ENCODE assay signal across 38 cellular contexts in the genomic region with DNA sequence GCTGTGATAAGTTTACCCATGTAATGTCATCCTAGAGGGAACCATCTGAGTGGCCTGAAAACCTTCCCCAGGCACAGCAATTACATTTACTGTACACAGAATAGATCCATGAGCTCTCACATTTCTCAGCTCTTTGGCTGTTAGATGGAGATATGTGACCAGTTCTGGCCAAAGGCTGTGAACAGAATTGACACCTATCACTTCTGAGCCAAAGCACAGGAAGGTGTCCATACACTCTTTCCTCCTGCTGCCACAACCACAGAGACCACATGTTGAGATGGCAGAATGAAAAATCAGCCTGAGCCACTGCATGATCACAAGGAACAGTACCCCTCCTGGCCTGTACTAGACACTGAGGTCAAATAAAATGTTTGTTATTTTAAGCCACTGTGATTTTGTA. TPM values are rescaled to one million over a fixed set of nuclear protein-coding genes. Genes with fewer than 3 reads are reported as not detected.
"Had no signal": no experiment of that assay in that cellular context is flagged by ENCODE, and none has a peak within 500 bp of the region (broad histone marks: within the 10 kb centered on the region; RNA-seq: fewer than 3 reads in every experiment).

No MANE protein-coding gene starts in this region.

- H3K4me1 Mint-ChIP-seq: activated B cell treated with CpG ODN at 0.5 μM for 24 hours; activated naive CD4-positive, alpha-beta T cell treated with anti-CD3 and anti-CD28 coated beads, Interleukin-2, amount 50 U/mL, for 24 hours; T-cell had no signal

- H3K27me3 Mint-ChIP-seq: activated B cell treated with CpG ODN at 0.5 μM for 24 hours; activated CD4-positive, alpha-beta memory T cell treated with anti-CD3 and anti-CD28 coated beads for 36 hours; activated CD8-positive, alpha-beta memory T cell treated with anti-CD3 and anti-CD28 coated beads, Interleukin-2, amount 10 ng/mL, durations not matched to agents 7 days and 5 days; activated naive CD4-positive, alpha-beta T cell treated with anti-CD3 and anti-CD28 coated beads, Interleukin-2, amount 50 U/mL, for 24 hours; activated naive CD8-positive, alpha-beta T cell treated with anti-CD3 and anti-CD28 coated beads, Interleukin-2, amount 10 ng/mL, durations not matched to agents 7 days and 5 days had no signal

- DNase-seq: activated B cell treated with CpG ODN at 0.5 μM for 24 hours; activated CD4-positive, alpha-beta memory T cell treated with anti-CD3 and anti-CD28 coated beads for 36 hours; activated CD4-positive, alpha-beta T cell treated with anti-CD3 and anti-CD28 coated beads for 48 hours; activated CD8-positive, alpha-beta memory T cell treated with anti-CD3 and anti-CD28 coated beads, Interleukin-2, amount 10 ng/mL, durations not matched to agents 7 days and 5 days; activated CD8-positive, alpha-beta memory T cell treated with anti-CD3 and anti-CD28 coated beads, Interleukin-2, amount 50 U/mL, for 4 hours; activated CD8-positive, alpha-beta T cell treated with anti-CD3 and anti-CD28 coated beads, Interleukin-2, amount 10 ng/mL, durations not matched to agents 7 days and 5 days; activated effector memory CD4-positive, alpha-beta T cell treated with anti-CD3 and anti-CD28 coated beads, Interleukin-2, amount 50 U/mL, for 16 hours; activated naive CD4-positive, alpha-beta T cell treated with anti-CD3 and anti-CD28 coated beads for 36 hours; activated naive CD8-positive, alpha-beta T cell treated with anti-CD3 and anti-CD28 coated beads, Interleukin-2, amount 10 ng/mL, durations not matched to agents 7 days and 5 days; activated T-cell treated with anti-CD3 and anti-CD28 coated beads, Interleukin-2, amount 50 U/mL, for 1 hour; activated T-cell treated with anti-CD3 and anti-CD28 coated beads, Interleukin-2, amount 50 U/mL, for 48 hours; amniotic stem cell; anterior cingulate cortex; body of pancreas; central memory CD4-positive, alpha-beta T cell; cerebellar nuclear complex; colonic mucosa; effector CD8-positive, alpha-beta T cell; esophagus squamous epithelium; foreskin melanocyte; SK-N-SH; SW 1271; T-cell; T1000; WERI-Rb-1 had no signal

- H3K27ac ChIP-seq: body of pancreas, colonic mucosa, epithelial cell of prostate, esophagus squamous epithelium, gastroesophageal sphincter, WERI-Rb-1 had no signal

- ATAC-seq: activated CD4-positive, CD25-positive, alpha-beta regulatory T cell treated with anti-CD3 and anti-CD28 coated beads, Interleukin-2, amount 50 U/mL, for 24 hours; activated CD8-positive, alpha-beta memory T cell treated with anti-CD3 and anti-CD28 coated beads, Interleukin-2, amount 10 ng/mL, durations not matched to agents 7 days and 5 days; activated CD8-positive, alpha-beta T cell treated with anti-CD3 and anti-CD28 coated beads, Interleukin-2, amount 10 ng/mL, durations not matched to agents 7 days and 5 days; body of pancreas; gastroesophageal sphincter; T-cell had no signal

- H3K27ac Mint-ChIP-seq: activated B cell treated with CpG ODN at 0.5 μM for 24 hours; activated CD4-positive, alpha-beta memory T cell treated with anti-CD3 and anti-CD28 coated beads for 36 hours; activated CD8-positive, alpha-beta memory T cell treated with anti-CD3 and anti-CD28 coated beads, Interleukin-2, amount 10 ng/mL, durations not matched to agents 7 days and 5 days; activated CD8-positive, alpha-beta T cell treated with anti-CD3 and anti-CD28 coated beads, Interleukin-2, amount 10 ng/mL, durations not matched to agents 7 days and 5 days; activated naive CD4-positive, alpha-beta T cell treated with anti-CD3 and anti-CD28 coated beads for 36 hours; activated naive CD4-positive, alpha-beta T cell treated with anti-CD3 and anti-CD28 coated beads, Interleukin-2, amount 50 U/mL, for 24 hours; activated naive CD8-positive, alpha-beta T cell treated with anti-CD3 and anti-CD28 coated beads, Interleukin-2, amount 10 ng/mL, durations not matched to agents 7 days and 5 days; activated T-helper 1 cell treated with anti-CD3 and anti-CD28 coated beads, Interleukin-12 subunit alpha, Interleukin-12 subunit beta, Interleukin-2, Interleukin-4 antibody, amounts not matched to agents 30 ng/mL and 10 ng/mL and 1 ng/mL, durations not matched to agents 14 hours and 24 hours and 36 hours; activated T-helper 2 cell treated with anti-CD3 and anti-CD28 coated beads, Interferon-gamma antibody, Interleukin-2, Interleukin-4, amounts not matched to agents 10 μg/mL and 5 μg/mL and 100 μg/mL, durations not matched to agents 14 hours and 24 hours and 36 hours; T-cell; T-helper 1 cell treated with Interleukin-12 subunit alpha and Interleukin-12 subunit beta and Interleukin-4 antibody, amounts not matched to agents 30 μg/mL and 1 μg/mL, for 36 hours; T-helper 2 cell treated with Interferon-gamma antibody and Interleukin-4, amounts not matched to agents 5 μg/mL and 100 μg/mL, for 36 hours had no signal

- H3K36me3 Mint-ChIP-seq: activated naive CD8-positive, alpha-beta T cell treated with anti-CD3 and anti-CD28 coated beads, Interleukin-2, amount 10 ng/mL, durations not matched to agents 7 days and 5 days had no signal

- H3K4me3 Mint-ChIP-seq: activated B cell treated with CpG ODN at 0.5 μM for 24 hours; activated CD4-positive, alpha-beta memory T cell treated with anti-CD3 and anti-CD28 coated beads for 36 hours; activated CD8-positive, alpha-beta memory T cell treated with anti-CD3 and anti-CD28 coated beads, Interleukin-2, amount 10 ng/mL, durations not matched to agents 7 days and 5 days; activated CD8-positive, alpha-beta T cell treated with anti-CD3 and anti-CD28 coated beads, Interleukin-2, amount 10 ng/mL, durations not matched to agents 7 days and 5 days; activated naive CD4-positive, alpha-beta T cell treated with anti-CD3 and anti-CD28 coated beads for 36 hours; activated naive CD4-positive, alpha-beta T cell treated with anti-CD3 and anti-CD28 coated beads, Interleukin-2, amount 50 U/mL, for 24 hours; activated naive CD8-positive, alpha-beta T cell treated with anti-CD3 and anti-CD28 coated beads, Interleukin-2, amount 10 ng/mL, durations not matched to agents 7 days and 5 days; activated T-helper 1 cell treated with anti-CD3 and anti-CD28 coated beads, Interleukin-12 subunit alpha, Interleukin-12 subunit beta, Interleukin-2, Interleukin-4 antibody, amounts not matched to agents 30 ng/mL and 10 ng/mL and 1 ng/mL, durations not matched to agents 14 hours and 24 hours and 36 hours; T-cell; T-helper 1 cell treated with Interleukin-12 subunit alpha and Interleukin-12 subunit beta and Interleukin-4 antibody, amounts not matched to agents 30 μg/mL and 1 μg/mL, for 36 hours; T-helper 2 cell treated with Interferon-gamma antibody and Interleukin-4, amounts not matched to agents 5 μg/mL and 100 μg/mL, for 36 hours had no signal

RNA-seq across cellular contexts. Expression of a gene that starts 44.3 kb away (rescaled TPM):
- total RNA-seq: activated B cell treated with CpG ODN at 0.5 μM for 24 hours; activated CD4-positive, alpha-beta memory T cell treated with anti-CD3 and anti-CD28 coated beads for 36 hours; activated CD8-positive, alpha-beta memory T cell treated with anti-CD3 and anti-CD28 coated beads for 36 hours; activated CD8-positive, alpha-beta memory T cell treated with anti-CD3 and anti-CD28 coated beads, Interleukin-2, amount 10 ng/mL, durations not matched to agents 7 days and 5 days; activated CD8-positive, alpha-beta T cell treated with anti-CD3 and anti-CD28 coated beads, Interleukin-2, amount 10 ng/mL, durations not matched to agents 7 days and 5 days; activated naive CD4-positive, alpha-beta T cell treated with anti-CD3 and anti-CD28 coated beads for 36 hours; activated naive CD8-positive, alpha-beta T cell treated with anti-CD3 and anti-CD28 coated beads, Interleukin-2, amount 10 ng/mL, durations not matched to agents 7 days and 5 days; activated T-helper 1 cell treated with anti-CD3 and anti-CD28 coated beads, Interleukin-12 subunit alpha, Interleukin-12 subunit beta, Interleukin-2, Interleukin-4 antibody, amounts not matched to agents 30 ng/mL and 10 ng/mL and 1 ng/mL, durations not matched to agents 14 hours and 24 hours and 36 hours; activated T-helper 2 cell treated with anti-CD3 and anti-CD28 coated beads, Interferon-gamma antibody, Interleukin-2, Interleukin-4, amounts not matched to agents 10 μg/mL and 5 μg/mL and 100 μg/mL, durations not matched to agents 14 hours and 24 hours and 36 hours; body of pancreas; dermis microvascular lymphatic vessel endothelial cell; endothelial cell of umbilical vein; esophagus squamous epithelium; fibroblast of lung; fibroblast of villous mesenchyme; T-cell had no signal
- polyA plus RNA-seq: endothelial cell of umbilical vein, fibroblast of lung had no signal
